In genomic region chr16:6946802-6947201, GRCh38 we compare ENCODE assay signal across 18 cellular contexts.
DNase-seq lines count a peak whose midpoint lies in the region; ATAC-seq, FAIRE-seq and TF ChIP-seq lines count a peak whose summit lies in the region.
"Had no signal": no experiment of that assay in that cellular context is flagged by ENCODE, and none has a peak within 500 bp of the region (broad histone marks: within the 10 kb centered on the region; RNA-seq: fewer than 3 reads in every experiment).

No MANE protein-coding gene starts in this region.

- no peaks in the 10 kb centered on the region for H3K36me3 ChIP-seq in bronchial epithelial cell (ENCODE audit: control insufficient read depth, insufficient read depth, low read length)
- H3K36me3 ChIP-seq in mesendoderm (ENCODE audit: control insufficient read depth, insufficient read depth, low read length), result no peaks in the 10 kb centered on the region

- no peak overlapping the region for H3K23ac ChIP-seq in mesendoderm (ENCODE audit: low read length)

- H3K4me3 ChIP-seq in bronchial epithelial cell (ENCODE audit: low read depth, low read length), result no peak overlapping the region
- H3K4me3 ChIP-seq in mesendoderm (ENCODE audit: low read length), result no peak overlapping the region
- H3K4me3 ChIP-seq: GM12878, GM23248 had no signal

- H2AK5ac ChIP-seq in mesendoderm (ENCODE audit: low read length), result no peak overlapping the region

- no peak overlapping the region for H3K56ac ChIP-seq in mesendoderm (ENCODE audit: low read length)

- no peak overlapping the region for H2BK120ac ChIP-seq in mesendoderm (ENCODE audit: low read depth, low read length)

- no peaks in the 10 kb centered on the region for H3K79me2 ChIP-seq in mesendoderm (ENCODE audit: control insufficient read depth, insufficient read depth, low read length)

- ATAC-seq in HG03442 (IDR thresholded peaks at IDR 0.05; ENCODE audit: unreplicated experiment), result no peak
- ATAC-seq: GM12878, HCT116 had no signal

- H3K27ac ChIP-seq in mesendoderm (ENCODE audit: low read depth, low read length), result no peak overlapping the region
- H3K27ac ChIP-seq: GM23248 had no signal

- FAIRE-seq in bronchial epithelial cell (lab: Jason Lieb, UNC), result peak; percentile 52
- FAIRE-seq: GM12878, GM19239, H1 had no signal

- H4K8ac ChIP-seq in mesendoderm (ENCODE audit: low read depth, low read length), result no peak overlapping the region

- H3K4me2 ChIP-seq in mesendoderm (ENCODE audit: low read length), result no peak overlapping the region

- TF ChIP-seq CTCF in bronchial epithelial cell (IDR thresholded peaks at IDR 0.05; ENCODE audit: insufficient read depth, low read length, severe bottlenecking), result no peak

- no peak overlapping the region for H2BK15ac ChIP-seq in mesendoderm (replicated peaks; ENCODE audit: low read depth)

- H3K18ac ChIP-seq in mesendoderm (ENCODE audit: low read length), result no peak overlapping the region

- WGBS in mesendoderm (ENCODE audit: extremely low coverage, insufficient coverage, low lambda C conversion rate), result no CpG with 5 or more reads among the region's 1 CpG

- no peak overlapping the region for H3K9ac ChIP-seq in mesendoderm (ENCODE audit: low read length)
- H3K9ac ChIP-seq: GM23248 had no signal

- no peaks in the 10 kb centered on the region for H3K4me1 ChIP-seq in mesendoderm (ENCODE audit: control insufficient read depth, low read depth, low read length)

- no peak overlapping the region for H3K4ac ChIP-seq in mesendoderm (ENCODE audit: low read depth, low read length)

- peak; percentile 98 for DNase-seq in NCI-H82 treated with DMSO at 0.1 percent for 48 hours (lab: John Stamatoyannopoulos, UW; ENCODE audit: unreplicated experiment)
- DNase-seq in bronchial epithelial cell (ENCODE audit: low read depth), result no peak
- DNase-seq in mesendoderm, result peak; percentile 27
- DNase-seq in activated CD4-positive, alpha-beta T cell treated with anti-CD3 and anti-CD28 coated beads for 4 hours, result no peak
- DNase-seq in DMS 273 (lab: John Stamatoyannopoulos, UW; ENCODE audit: unreplicated experiment), result no peak
- DNase-seq: Calu3; CD4-positive, alpha-beta memory T cell; COR-L47; DMS153; DND-41; GDM1; GM23248; H7 had no signal

- H2BK5ac ChIP-seq in mesendoderm (ENCODE audit: low read length), result no peak overlapping the region

- no peaks in the 10 kb centered on the region for H3K27me3 ChIP-seq in bronchial epithelial cell (ENCODE audit: control insufficient read depth, insufficient read depth, low read length)
- no peaks in the 10 kb centered on the region for H3K27me3 ChIP-seq in mesendoderm (ENCODE audit: insufficient read depth, low read length, poor library complexity)

- H4K5ac ChIP-seq in mesendoderm (ENCODE audit: low read length), result no peak overlapping the region

- H3K79me1 ChIP-seq in mesendoderm (ENCODE audit: low read length), result no peaks in the 10 kb centered on the region

Comparison
In these comparisons a context has a peak if more than half of its experiments do, and no peak if none do; other contexts are left out.
1. DNase-seq: peak in NCI-H82 treated with DMSO at 0.1 percent for 48 hours (single experiment) and mesendoderm (single experiment); none in bronchial epithelial cell (single experiment), activated CD4-positive, alpha-beta T cell treated with anti-CD3 and anti-CD28 coated beads for 4 hours (0 of 2) and DMS 273 (single experiment).